In genomic region chr17:71068351-71068750, GRCh38 we compare ENCODE assay signal across 20 cellular contexts.
"Had no signal": no experiment of that assay in that cellular context is flagged by ENCODE, and none has a peak within 500 bp of the region (broad histone marks: within the 10 kb centered on the region; RNA-seq: fewer than 3 reads in every experiment).

No MANE protein-coding gene starts in this region.

- ATAC-seq: activated CD4-positive, alpha-beta T cell treated with anti-CD3 and anti-CD28 coated beads for 36 hours; left ventricle myocardium superior; mucosa of descending colon; naive thymus-derived CD4-positive, alpha-beta T cell; WTC11 had no signal

- H3K4me1 ChIP-seq: tibial nerve, uterus had no signal

- H3K36me3 Mint-ChIP-seq: activated naive CD8-positive, alpha-beta T cell treated with anti-CD3 and anti-CD28 coated beads for 36 hours; immature natural killer cell; memory B cell; naive thymus-derived CD4-positive, alpha-beta T cell; WTC11 had no signal

- DNase-seq: activated CD4-positive, alpha-beta T cell treated with anti-CD3 and anti-CD28 coated beads for 36 hours; activated CD4-positive, alpha-beta T cell treated with anti-CD3 and anti-CD28 coated beads, Interleukin-2, amount 50 U/mL, for 48 hours; activated naive CD8-positive, alpha-beta T cell treated with anti-CD3 and anti-CD28 coated beads for 36 hours; activated T-cell treated with anti-CD3 and anti-CD28 coated beads for 4 hours; amygdala; immature natural killer cell; left ventricle myocardium superior; mucosa of descending colon; naive thymus-derived CD4-positive, alpha-beta T cell; ovary; stimulated activated CD4-positive, alpha-beta T cell treated with anti-CD3 and anti-CD28 coated beads, Interleukin-2, amount 100 ng/mL, for 24 hours; stimulated activated naive CD4-positive, alpha-beta T cell treated with Interleukin-2 at 50 U/mL for 16 hours; substantia nigra; uterus had no signal

- H3K36me3 ChIP-seq: ovary, tibial nerve, uterus had no signal

- H3K4me3 Mint-ChIP-seq: activated CD4-positive, alpha-beta T cell treated with anti-CD3 and anti-CD28 coated beads for 36 hours; activated naive CD8-positive, alpha-beta T cell treated with anti-CD3 and anti-CD28 coated beads for 36 hours; activated T-helper 1 cell treated with anti-CD3 and anti-CD28 coated beads, Interleukin-12 subunit alpha, Interleukin-12 subunit beta, Interleukin-2, Interleukin-4 antibody, amounts not matched to agents 30 ng/mL and 10 ng/mL and 1 ng/mL, durations not matched to agents 14 hours and 24 hours and 36 hours; central memory CD8-positive, alpha-beta T cell; immature natural killer cell; memory B cell; naive thymus-derived CD4-positive, alpha-beta T cell; WTC11 had no signal

- H3K27me3 ChIP-seq: ovary, tibial nerve had no signal

- H3K4me1 Mint-ChIP-seq: activated CD4-positive, alpha-beta T cell treated with anti-CD3 and anti-CD28 coated beads for 36 hours; activated naive CD8-positive, alpha-beta T cell treated with anti-CD3 and anti-CD28 coated beads for 36 hours; central memory CD8-positive, alpha-beta T cell; immature natural killer cell; memory B cell; naive thymus-derived CD4-positive, alpha-beta T cell had no signal

- H3K27ac Mint-ChIP-seq: activated CD4-positive, alpha-beta T cell treated with anti-CD3 and anti-CD28 coated beads for 36 hours; activated naive CD8-positive, alpha-beta T cell treated with anti-CD3 and anti-CD28 coated beads for 36 hours; activated T-helper 1 cell treated with anti-CD3 and anti-CD28 coated beads, Interleukin-12 subunit alpha, Interleukin-12 subunit beta, Interleukin-2, Interleukin-4 antibody, amounts not matched to agents 30 ng/mL and 10 ng/mL and 1 ng/mL, durations not matched to agents 14 hours and 24 hours and 36 hours; immature natural killer cell; memory B cell; naive thymus-derived CD4-positive, alpha-beta T cell; WTC11 had no signal

- H3K27ac ChIP-seq: coronary artery, ovary, tibial nerve, uterus had no signal

- H3K4me3 ChIP-seq: coronary artery, mucosa of descending colon, ovary, tibial nerve, uterus had no signal

- H3K9me3 Mint-ChIP-seq: activated naive CD8-positive, alpha-beta T cell treated with anti-CD3 and anti-CD28 coated beads for 36 hours; WTC11 had no signal

- H3K9me3 ChIP-seq: mucosa of descending colon, ovary, tibial nerve, uterus had no signal

- H3K27me3 Mint-ChIP-seq: activated CD4-positive, alpha-beta T cell treated with anti-CD3 and anti-CD28 coated beads for 36 hours; activated naive CD8-positive, alpha-beta T cell treated with anti-CD3 and anti-CD28 coated beads for 36 hours; central memory CD8-positive, alpha-beta T cell; memory B cell; naive thymus-derived CD4-positive, alpha-beta T cell had no signal
